ENCODE assay signal across 12 cellular contexts in the genomic region with DNA sequence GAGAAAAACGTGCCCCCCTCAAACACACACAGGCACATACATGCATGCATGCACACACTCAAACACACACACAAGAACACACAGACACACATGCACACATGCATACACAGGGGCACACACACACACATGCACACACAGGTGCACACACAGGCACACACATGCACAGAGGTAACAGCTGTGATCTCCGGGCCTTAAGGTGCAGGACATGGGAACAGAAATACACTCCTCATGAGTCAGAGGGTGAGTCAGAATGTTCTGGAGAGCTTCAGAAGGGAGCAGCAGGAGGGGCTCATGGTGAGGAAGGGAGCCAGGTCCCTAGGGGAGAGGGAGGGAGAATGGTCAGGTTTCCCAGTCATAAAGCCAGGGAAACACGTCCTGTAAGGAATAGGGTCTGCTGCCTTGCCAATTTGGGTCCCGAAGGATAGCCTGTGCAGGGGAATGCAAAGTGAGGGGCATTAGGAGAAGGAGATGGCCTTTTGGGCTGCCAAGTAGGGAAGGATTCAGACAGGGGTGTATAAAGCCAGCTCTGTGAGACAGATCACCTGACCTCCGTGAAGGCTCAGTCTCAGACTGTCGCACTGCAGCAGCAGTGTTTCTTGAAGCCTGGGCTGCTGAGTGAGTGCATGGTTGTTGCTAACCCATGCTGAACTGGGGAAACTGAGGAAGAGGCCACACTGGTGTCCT.
DNase-seq lines count a peak whose midpoint lies in the region; ATAC-seq, FAIRE-seq and TF ChIP-seq lines count a peak whose summit lies in the region.
"Had no signal": no experiment of that assay in that cellular context is flagged by ENCODE, and none has a peak within 500 bp of the region (broad histone marks: within the 10 kb centered on the region; RNA-seq: fewer than 3 reads in every experiment).

No MANE protein-coding gene starts in this region.

- ATAC-seq in right cardiac atrium (peak; percentile 29 to 45), aorta (ENCODE audit: low FRiP score) (peak; percentile 62)

- H3K9me3 Mint-ChIP-seq in astrocyte (ENCODE audit: unreplicated experiment): no peaks in the 10 kb centered on the region

- H3K4me2 ChIP-seq in astrocyte (ENCODE audit: low read length): peak overlapping the region; percentile 40

- no peak overlapping the region for H3K4me3 Mint-ChIP-seq in astrocyte (ENCODE audit: unreplicated experiment)
- H3K4me3 Mint-ChIP-seq: memory B cell had no signal

- TF ChIP-seq CTCF in right atrium auricular region (IDR thresholded peaks at IDR 0.05): no peak
- TF ChIP-seq CTCF in astrocyte (IDR thresholded peaks at IDR 0.05; ENCODE audit: insufficient read depth, low read depth, low read length): no peak

- H2AFZ ChIP-seq in astrocyte (ENCODE audit: low read depth, low read length): no peak overlapping the region

- H4K20me1 ChIP-seq in astrocyte (ENCODE audit: insufficient read depth, low read length): no peaks in the 10 kb centered on the region

- H3K27me3 ChIP-seq in right cardiac atrium (ENCODE audit: control insufficient read depth, insufficient read depth) (no peaks in the 10 kb centered on the region), right atrium auricular region (no peaks in the 10 kb centered on the region), astrocyte (ENCODE audit: insufficient read depth, low read length) (no peaks in the 10 kb centered on the region), aorta (ENCODE audit: control insufficient read depth in 1 of 2, insufficient read depth in 2 of 2, low read length in 1 of 2) (no peaks in the 10 kb centered on the region)

- H3K9me3 ChIP-seq in right cardiac atrium (ENCODE audit: control insufficient read depth, low read length) (no peaks in the 10 kb centered on the region), right atrium auricular region (no peaks in the 10 kb centered on the region), astrocyte (ENCODE audit: insufficient read depth, low read depth, low read length) (no peaks in the 10 kb centered on the region), aorta (ENCODE audit: control insufficient read depth, low read length) (no peaks in the 10 kb centered on the region)

- peak; percentile 81 for FAIRE-seq in astrocyte (lab: Jason Lieb, UNC)
- FAIRE-seq: endometrium had no signal

- H3K36me3 ChIP-seq in right atrium auricular region (no peaks in the 10 kb centered on the region), astrocyte (ENCODE audit: insufficient read depth, low read length) (no peaks in the 10 kb centered on the region), aorta (ENCODE audit: control insufficient read depth in 1 of 2, insufficient read depth in 2 of 2, low read length in 1 of 2) (no peaks in the 10 kb centered on the region)

- WGBS in right cardiac atrium: 79% methylated on average over 6 of the region's 6 CpGs
- 8 to 17% methylated on average over 6 of the region's 6 CpGs for WGBS in aorta, 2 donors

- H3K27ac Mint-ChIP-seq in astrocyte (ENCODE audit: unreplicated experiment): no peak overlapping the region
- H3K27ac Mint-ChIP-seq: memory B cell had no signal

- no peak for DNase-seq in right cardiac atrium
- DNase-seq in right atrium auricular region (ENCODE audit: low spot score): no peak
- peak; percentile 82 for DNase-seq in astrocyte (ENCODE audit: low read depth)
- DNase-seq in iris pigment epithelial cell (ENCODE audit: low read depth): peak; percentile 77
- peak in 1 of 2 donors; percentile 56 for DNase-seq in aorta
- no peak for DNase-seq in germinal center (ENCODE audit: low spot score)
- no peak for DNase-seq in activated gamma-delta T cell (lab: John Stamatoyannopoulos, UW)
- DNase-seq in NCI-H446 treated with DMSO at 0.1 percent for 48 hours (lab: John Stamatoyannopoulos, UW): no peak
- DNase-seq: activated effector memory CD4-positive, alpha-beta T cell treated with Interleukin-2 at 50 U/mL for 16 hours; stimulated activated naive CD4-positive, alpha-beta T cell treated with Interleukin-2 at 50 U/mL for 16 hours had no signal

- H3K79me2 ChIP-seq in astrocyte (ENCODE audit: insufficient read depth, low read length): no peaks in the 10 kb centered on the region

- intact Hi-C loops in right cardiac atrium (cut with DNase I): no loop called here
- intact Hi-C loops in aorta (cut with DNase I): loop anchor here in 1 of 2 donors (2.0 to 10.0 kb wide), 4 partner anchors 53 to 190 kb away; a partner anchor contains a TSS

- H3K4me1 ChIP-seq in right cardiac atrium (ENCODE audit: control insufficient read depth, insufficient read depth, low read length) (peaks cover 7% of the 10 kb centered on the region), right atrium auricular region (peaks cover 0 to 7% of the 10 kb centered on the region in 2 donors), astrocyte (ENCODE audit: insufficient read depth, low read length) (peaks cover 22% of the 10 kb centered on the region), aorta (ENCODE audit: control insufficient read depth in 1 of 2, insufficient read depth in 2 of 2, low read length in 2 of 2) (no peaks in the 10 kb centered on the region)

- H3K9ac ChIP-seq in astrocyte (ENCODE audit: low read length): no peak overlapping the region

- H3K4me3 ChIP-seq in right cardiac atrium (ENCODE audit: low read length) (no peak overlapping the region), right atrium auricular region (no peak overlapping the region), astrocyte (ENCODE audit: insufficient read depth, low read depth, low read length) (no peak overlapping the region), aorta (ENCODE audit: low read length in 2 of 2) (no peak overlapping the region)

- peaks cover 21% of the 10 kb centered on the region for H3K4me1 Mint-ChIP-seq in astrocyte (ENCODE audit: low read depth, unreplicated experiment)
- H3K4me1 Mint-ChIP-seq: memory B cell had no signal

- H3K36me3 Mint-ChIP-seq in astrocyte (ENCODE audit: low read depth, unreplicated experiment): no peaks in the 10 kb centered on the region
- H3K36me3 Mint-ChIP-seq: memory B cell had no signal

- no peak overlapping the region for H3K27ac ChIP-seq in right cardiac atrium (ENCODE audit: low read length)
- H3K27ac ChIP-seq in right atrium auricular region: no peak overlapping the region
- H3K27ac ChIP-seq in astrocyte (ENCODE audit: low read depth, low read length): no peak overlapping the region
- H3K27ac ChIP-seq in aorta (ENCODE audit: low read depth in 1 of 2, low read length in 2 of 2): no peak overlapping the region

- H3K27me3 Mint-ChIP-seq in astrocyte (ENCODE audit: low read depth, unreplicated experiment): no peaks in the 10 kb centered on the region

Comparison
In these comparisons a context has a peak if more than half of its experiments do, and no peak if none do; other contexts are left out.
1. DNase-seq: peak in astrocyte (single experiment) and iris pigment epithelial cell (single experiment); none in right cardiac atrium (0 of 3), right atrium auricular region (single experiment), germinal center (single experiment), activated gamma-delta T cell (single experiment) and NCI-H446 treated with DMSO at 0.1 percent for 48 hours (single experiment).